In genomic region chr11:6315811-6316425, GRCh38 we compare ENCODE assay signal across 9 cellular contexts. TPM values are rescaled to one million over a fixed set of nuclear protein-coding genes. Genes with fewer than 3 reads are reported as not detected.
DNase-seq lines count a peak whose midpoint lies in the region; ATAC-seq and TF ChIP-seq lines count a peak whose summit lies in the region.
"Had no signal": no experiment of that assay in that cellular context is flagged by ENCODE, and none has a peak within 500 bp of the region (broad histone marks: within the 10 kb centered on the region; RNA-seq: fewer than 3 reads in every experiment).

No MANE protein-coding gene starts in this region.

- DNase-seq in BE2C (peak; percentile 30), NCI-H1930 (lab: John Stamatoyannopoulos, UW) (peak; percentile 53 to 57), WERI-Rb-1 (peak; percentile 58), fibroblast of mammary gland (ENCODE audit: low read depth) (peak; percentile 69), neural crest cell (ENCODE audit: low read depth, low spot score) (peak; percentile 48)
- DNase-seq in effector memory CD4-positive, alpha-beta T cell = no peak

- H3K4me3 ChIP-seq in BE2C (ENCODE audit: low read depth, low read length) (no peak overlapping the region), WERI-Rb-1 (ENCODE audit: low read depth, low read length) (no peak overlapping the region), fibroblast of mammary gland (ENCODE audit: control insufficient read depth, low read depth, low read length) (no peak overlapping the region)
- H3K4me3 ChIP-seq in effector memory CD4-positive, alpha-beta T cell (ENCODE audit: insufficient read depth, low read depth, low read length, poor library complexity, severe bottlenecking) = no peak overlapping the region
- H3K4me3 ChIP-seq: SK-N-MC had no signal

- ATAC-seq in GM18511 (IDR thresholded peaks at IDR 0.05; ENCODE audit: unreplicated experiment) (peak; percentile 69), HG02884 (IDR thresholded peaks at IDR 0.05; ENCODE audit: unreplicated experiment) (peak; percentile 60)

- H3K36me3 ChIP-seq in BE2C (no peaks in the 10 kb centered on the region), WERI-Rb-1 (no peaks in the 10 kb centered on the region)
- no peaks in the 10 kb centered on the region for H3K36me3 ChIP-seq in effector memory CD4-positive, alpha-beta T cell (ENCODE audit: control insufficient read depth, insufficient read depth, low read length)

- H3K27ac ChIP-seq in WERI-Rb-1 = no peak overlapping the region
- H3K27ac ChIP-seq in effector memory CD4-positive, alpha-beta T cell (ENCODE audit: insufficient read depth, low read length, poor library complexity, severe bottlenecking) = no peak overlapping the region
- H3K27ac ChIP-seq: SK-N-MC had no signal

- no peak overlapping the region for H3K27ac Mint-ChIP-seq in neural crest cell (ENCODE audit: unreplicated experiment)

- peaks cover 22% of the 10 kb centered on the region for H3K4me1 Mint-ChIP-seq in neural crest cell

- H3K9me3 Mint-ChIP-seq in neural crest cell = no peaks in the 10 kb centered on the region

- H3K4me3 Mint-ChIP-seq in neural crest cell = peak overlapping the region; percentile 6

- H3K9me3 ChIP-seq in BE2C = no peaks in the 10 kb centered on the region
- no peaks in the 10 kb centered on the region for H3K9me3 ChIP-seq in WERI-Rb-1 (ENCODE audit: severe bottlenecking)
- no peaks in the 10 kb centered on the region for H3K9me3 ChIP-seq in effector memory CD4-positive, alpha-beta T cell (ENCODE audit: control insufficient read depth, low read length)

- H3K4me1 ChIP-seq in BE2C = no peaks in the 10 kb centered on the region
- H3K4me1 ChIP-seq in effector memory CD4-positive, alpha-beta T cell (ENCODE audit: control insufficient read depth, insufficient read depth, low read length, poor library complexity, severe bottlenecking) = peaks cover 9% of the 10 kb centered on the region

- TF ChIP-seq CTCF in BE2C (IDR thresholded peaks at IDR 0.05; ENCODE audit: low read depth, low read length) = peak; percentile 74
- peak; percentile 90 for TF ChIP-seq CTCF in WERI-Rb-1 (IDR thresholded peaks at IDR 0.05; ENCODE audit: low read depth, low read length)
- peak; percentile 97 for TF ChIP-seq CTCF in fibroblast of mammary gland (conservative IDR thresholded peaks at IDR 0.05; ENCODE audit: control insufficient read depth, insufficient read depth, low read depth, low read length)
- TF ChIP-seq CTCF in neural crest cell (conservative IDR thresholded peaks at IDR 0.05) = peak; percentile 83

- peaks cover 27% of the 10 kb centered on the region for H3K27me3 Mint-ChIP-seq in neural crest cell (ENCODE audit: low read depth)

- H3K27me3 ChIP-seq in BE2C = no peaks in the 10 kb centered on the region
- H3K27me3 ChIP-seq in WERI-Rb-1 (ENCODE audit: insufficient read depth, low read depth, severe bottlenecking) = peaks cover 7% of the 10 kb centered on the region
- H3K27me3 ChIP-seq in effector memory CD4-positive, alpha-beta T cell (replicated peaks; ENCODE audit: control insufficient read depth, insufficient read depth, low read length, poor library complexity, severe bottlenecking) = peaks cover 6% of the 10 kb centered on the region

- H3K36me3 Mint-ChIP-seq in neural crest cell (ENCODE audit: low read depth) = no peaks in the 10 kb centered on the region

RNA-seq across cellular contexts. Expression of gene CAVIN3, which starts 4.4 kb away (rescaled TPM):
- polyA plus RNA-seq in BE2C (2012; ENCODE audit: insufficient read depth, insufficient read length, low read depth) = not detected
- 5.8 and 9.9 TPM in 2 replicates for total RNA-seq in neural crest cell

RNA-seq across cellular contexts. Expression of gene CCKBR, which starts 56.3 kb away (rescaled TPM):
- not detected for polyA plus RNA-seq in BE2C (2012; ENCODE audit: insufficient read depth, insufficient read length, low read depth)
- 0.51 TPM in 1 of 2 replicates, not detected in the other for total RNA-seq in neural crest cell

Comparison
In these comparisons a context has a peak if more than half of its experiments do, and no peak if none do; other contexts are left out.
1. DNase-seq: peak in BE2C (single experiment), NCI-H1930 (2 of 2), WERI-Rb-1 (single experiment), fibroblast of mammary gland (single experiment) and neural crest cell (single experiment); none in effector memory CD4-positive, alpha-beta T cell (0 of 3).
2. Peak in every context shown above with its lines, with median percentiles within 50 percentile points of each other: CTCF ChIP-seq.